8 cellular contexts compared by ENCODE assay signal in the genomic region with DNA sequence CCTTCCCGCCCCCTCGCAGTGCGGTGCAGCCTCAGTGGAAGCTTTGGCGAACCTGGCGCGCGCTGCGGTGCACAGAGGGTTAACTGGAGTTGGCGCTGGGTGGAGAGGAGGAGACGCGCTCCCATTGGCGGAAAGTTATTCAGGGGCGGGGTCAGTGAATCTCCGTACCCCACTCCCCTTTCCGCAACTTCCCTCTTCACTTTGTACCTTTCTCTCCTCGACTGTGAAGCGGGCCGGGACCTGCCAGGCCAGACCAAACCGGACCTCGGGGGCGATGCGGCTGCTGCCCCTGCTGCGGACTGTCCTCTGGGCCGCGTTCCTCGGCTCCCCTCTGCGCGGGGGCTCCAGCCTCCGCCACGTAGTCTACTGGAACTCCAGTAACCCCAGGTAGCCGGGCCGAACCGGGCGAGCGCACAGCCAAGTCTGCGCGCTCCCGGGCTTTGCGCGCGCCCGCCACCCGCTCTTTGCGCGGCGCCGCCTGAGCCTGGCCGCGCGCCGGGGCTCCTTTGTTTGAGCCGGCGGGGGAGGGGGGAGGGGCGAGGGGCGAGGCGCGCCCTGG. TPM values are rescaled to one million over a fixed set of nuclear protein-coding genes. Genes with fewer than 3 reads are reported as not detected.
A peak's percentile ranks its signal among the peaks of the same experiment; 100 is the strongest.
DNase-seq lines count a peak whose midpoint lies in the region; ATAC-seq and TF ChIP-seq lines count a peak whose summit lies in the region.

A gene with protein sequence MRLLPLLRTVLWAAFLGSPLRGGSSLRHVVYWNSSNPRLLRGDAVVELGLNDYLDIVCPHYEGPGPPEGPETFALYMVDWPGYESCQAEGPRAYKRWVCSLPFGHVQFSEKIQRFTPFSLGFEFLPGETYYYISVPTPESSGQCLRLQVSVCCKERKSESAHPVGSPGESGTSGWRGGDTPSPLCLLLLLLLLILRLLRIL (plus strand): TSS at position 191 of the 559 bp plus-strand sequence. CDS start 84 bp downstream, at position 275.

- TF ChIP-seq CTCF in kidney epithelial cell (IDR thresholded peaks at IDR 0.05; ENCODE audit: insufficient read depth, low read length, poor library complexity, severe bottlenecking): no peak

- ATAC-seq in HG02885 (IDR thresholded peaks at IDR 0.05; ENCODE audit: poor library complexity, unreplicated experiment): peak; percentile 77

- no peaks in the 10 kb centered on the region for H3K27me3 ChIP-seq in kidney epithelial cell (ENCODE audit: control insufficient read depth, insufficient read depth, low read length)

- H3K4me3 ChIP-seq in kidney epithelial cell (ENCODE audit: low read depth, low read length): peak within 1 kb of the TSS; percentile 90

- DNase-seq in NCI-H524 (lab: John Stamatoyannopoulos, UW) (peak; percentile 38 to 56), NCI-H524 treated with DMSO at 0.1 percent for 48 hours (lab: John Stamatoyannopoulos, UW) (no peak), NCI-H2227 (lab: John Stamatoyannopoulos, UW; ENCODE audit: unreplicated experiment) (peak; percentile 83), cerebellar cortex (ENCODE audit: low spot score) (peak; percentile 86), kidney epithelial cell (ENCODE audit: low read depth) (no peak)
- DNase-seq in activated CD4-positive, CD25-positive, alpha-beta regulatory T cell treated with anti-CD3 and anti-CD28 coated beads, Interleukin-2, amount 50 U/mL, for 16 hours (ENCODE audit: low read depth, low spot score): peak; percentile 69
- DNase-seq in stimulated activated CD4-positive, alpha-beta T cell treated with anti-CD3 and anti-CD28 coated beads, Interleukin-15, amount 100 ng/mL, for 24 hours: peak; percentile 92

- no peaks in the 10 kb centered on the region for H3K36me3 ChIP-seq in kidney epithelial cell (ENCODE audit: control insufficient read depth, insufficient read depth, low read length)

RNA-seq across cellular contexts. Expression of the gene that starts here (rescaled TPM):
- 16.8 and 19.9 TPM in 2 replicates for total RNA-seq in kidney epithelial cell

Comparison
In these comparisons a context has a peak if more than half of its experiments do, and no peak if none do; other contexts are left out.
1. DNase-seq: peak in NCI-H524 (2 of 2), NCI-H2227 (single experiment), activated CD4-positive, CD25-positive, alpha-beta regulatory T cell treated with anti-CD3 and anti-CD28 coated beads, Interleukin-2, amount 50 U/mL, for 16 hours (single experiment), cerebellar cortex (single experiment) and stimulated activated CD4-positive, alpha-beta T cell treated with anti-CD3 and anti-CD28 coated beads, Interleukin-15, amount 100 ng/mL, for 24 hours (single experiment); none in NCI-H524 treated with DMSO at 0.1 percent for 48 hours (single experiment) and kidney epithelial cell (single experiment).